1 cellular context compared by ENCODE assay signal in genomic region chr6:110815260-110816109, GRCh38.
TF ChIP-seq lines count a peak whose summit lies in the region.

Gene CDK19, minus strand, starts transcription at chr6:110815469. Its CDS starts 333 bp downstream, at chr6:110815136.

TF ChIP-seq in K562, 482 proteins besides CTCF, POLR2A, EP300 and RAD21 (continued from another document and continues in another):
- TF ChIP-seq, protein P1, sequence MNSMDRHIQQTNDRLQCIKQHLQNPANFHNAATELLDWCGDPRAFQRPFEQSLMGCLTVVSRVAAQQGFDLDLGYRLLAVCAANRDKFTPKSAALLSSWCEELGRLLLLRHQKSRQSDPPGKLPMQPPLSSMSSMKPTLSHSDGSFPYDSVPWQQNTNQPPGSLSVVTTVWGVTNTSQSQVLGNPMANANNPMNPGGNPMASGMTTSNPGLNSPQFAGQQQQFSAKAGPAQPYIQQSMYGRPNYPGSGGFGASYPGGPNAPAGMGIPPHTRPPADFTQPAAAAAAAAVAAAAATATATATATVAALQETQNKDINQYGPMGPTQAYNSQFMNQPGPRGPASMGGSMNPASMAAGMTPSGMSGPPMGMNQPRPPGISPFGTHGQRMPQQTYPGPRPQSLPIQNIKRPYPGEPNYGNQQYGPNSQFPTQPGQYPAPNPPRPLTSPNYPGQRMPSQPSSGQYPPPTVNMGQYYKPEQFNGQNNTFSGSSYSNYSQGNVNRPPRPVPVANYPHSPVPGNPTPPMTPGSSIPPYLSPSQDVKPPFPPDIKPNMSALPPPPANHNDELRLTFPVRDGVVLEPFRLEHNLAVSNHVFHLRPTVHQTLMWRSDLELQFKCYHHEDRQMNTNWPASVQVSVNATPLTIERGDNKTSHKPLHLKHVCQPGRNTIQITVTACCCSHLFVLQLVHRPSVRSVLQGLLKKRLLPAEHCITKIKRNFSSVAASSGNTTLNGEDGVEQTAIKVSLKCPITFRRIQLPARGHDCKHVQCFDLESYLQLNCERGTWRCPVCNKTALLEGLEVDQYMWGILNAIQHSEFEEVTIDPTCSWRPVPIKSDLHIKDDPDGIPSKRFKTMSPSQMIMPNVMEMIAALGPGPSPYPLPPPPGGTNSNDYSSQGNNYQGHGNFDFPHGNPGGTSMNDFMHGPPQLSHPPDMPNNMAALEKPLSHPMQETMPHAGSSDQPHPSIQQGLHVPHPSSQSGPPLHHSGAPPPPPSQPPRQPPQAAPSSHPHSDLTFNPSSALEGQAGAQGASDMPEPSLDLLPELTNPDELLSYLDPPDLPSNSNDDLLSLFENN (IDR thresholded peaks at IDR 0.05; ENCODE audit: low read depth in 2 of 2, low read length in 2 of 2) = no peak
- TF ChIP-seq CSDE1 (IDR thresholded peaks at IDR 0.05) (no peak), ZNF592 (IDR thresholded peaks at IDR 0.05) (no peak), SLC30A9 (CRISPR knock-in tag; IDR thresholded peaks at IDR 0.05) (no peak), TAL1 (IDR thresholded peaks at IDR 0.05) (no peak), KLF6 (CRISPR knock-in tag; IDR thresholded peaks at IDR 0.05; ENCODE audit: borderline replicate concordance) (no peak; the same call in 1 of the 2 replicates), NR4A1 (CRISPR knock-in tag; IDR thresholded peaks at IDR 0.05) (no peak), NR4A1 (tag; IDR thresholded peaks at IDR 0.05) (peak; percentile 49; the same call in 1 of the 2 replicates), ZNF23 (CRISPR knock-in tag; IDR thresholded peaks at IDR 0.05) (no peak), SMC3 (conservative IDR thresholded peaks at IDR 0.05; ENCODE audit: insufficient read depth, low read depth, low read length) (no peak), BRCA1 (IDR thresholded peaks at IDR 0.05) (no peak), BRCA1 (CRISPR knock-in tag; IDR thresholded peaks at IDR 0.05) (no peak), POLR2G (IDR thresholded peaks at IDR 0.05; ENCODE audit: low read depth, low read length) (peak; percentile 94), MLX (CRISPR knock-in tag; conservative IDR thresholded peaks at IDR 0.05) (no peak), KLF1 (tag; IDR thresholded peaks at IDR 0.05) (peak; percentile 99), RFX7 (CRISPR knock-in tag; IDR thresholded peaks at IDR 0.05) (no peak), ZBTB1 (CRISPR knock-in tag; IDR thresholded peaks at IDR 0.05; ENCODE audit: borderline replicate concordance, low read depth) (peak; percentile 85), PHB (CRISPR knock-in tag; IDR thresholded peaks at IDR 0.05) (no peak), KAT8 (IDR thresholded peaks at IDR 0.05; ENCODE audit: low read depth) (no peak), ADNP (tag; IDR thresholded peaks at IDR 0.05) (no peak), MNT (conservative IDR thresholded peaks at IDR 0.05) (peak; percentile 91 to 93)
- TF ChIP-seq, protein P2, sequence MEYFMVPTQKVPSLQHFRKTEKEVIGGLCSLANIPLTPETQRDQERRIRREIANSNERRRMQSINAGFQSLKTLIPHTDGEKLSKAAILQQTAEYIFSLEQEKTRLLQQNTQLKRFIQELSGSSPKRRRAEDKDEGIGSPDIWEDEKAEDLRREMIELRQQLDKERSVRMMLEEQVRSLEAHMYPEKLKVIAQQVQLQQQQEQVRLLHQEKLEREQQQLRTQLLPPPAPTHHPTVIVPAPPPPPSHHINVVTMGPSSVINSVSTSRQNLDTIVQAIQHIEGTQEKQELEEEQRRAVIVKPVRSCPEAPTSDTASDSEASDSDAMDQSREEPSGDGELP (CRISPR knock-in tag; IDR thresholded peaks at IDR 0.05; ENCODE audit: borderline replicate concordance) = peak; percentile 82
- TF ChIP-seq, protein P3, sequence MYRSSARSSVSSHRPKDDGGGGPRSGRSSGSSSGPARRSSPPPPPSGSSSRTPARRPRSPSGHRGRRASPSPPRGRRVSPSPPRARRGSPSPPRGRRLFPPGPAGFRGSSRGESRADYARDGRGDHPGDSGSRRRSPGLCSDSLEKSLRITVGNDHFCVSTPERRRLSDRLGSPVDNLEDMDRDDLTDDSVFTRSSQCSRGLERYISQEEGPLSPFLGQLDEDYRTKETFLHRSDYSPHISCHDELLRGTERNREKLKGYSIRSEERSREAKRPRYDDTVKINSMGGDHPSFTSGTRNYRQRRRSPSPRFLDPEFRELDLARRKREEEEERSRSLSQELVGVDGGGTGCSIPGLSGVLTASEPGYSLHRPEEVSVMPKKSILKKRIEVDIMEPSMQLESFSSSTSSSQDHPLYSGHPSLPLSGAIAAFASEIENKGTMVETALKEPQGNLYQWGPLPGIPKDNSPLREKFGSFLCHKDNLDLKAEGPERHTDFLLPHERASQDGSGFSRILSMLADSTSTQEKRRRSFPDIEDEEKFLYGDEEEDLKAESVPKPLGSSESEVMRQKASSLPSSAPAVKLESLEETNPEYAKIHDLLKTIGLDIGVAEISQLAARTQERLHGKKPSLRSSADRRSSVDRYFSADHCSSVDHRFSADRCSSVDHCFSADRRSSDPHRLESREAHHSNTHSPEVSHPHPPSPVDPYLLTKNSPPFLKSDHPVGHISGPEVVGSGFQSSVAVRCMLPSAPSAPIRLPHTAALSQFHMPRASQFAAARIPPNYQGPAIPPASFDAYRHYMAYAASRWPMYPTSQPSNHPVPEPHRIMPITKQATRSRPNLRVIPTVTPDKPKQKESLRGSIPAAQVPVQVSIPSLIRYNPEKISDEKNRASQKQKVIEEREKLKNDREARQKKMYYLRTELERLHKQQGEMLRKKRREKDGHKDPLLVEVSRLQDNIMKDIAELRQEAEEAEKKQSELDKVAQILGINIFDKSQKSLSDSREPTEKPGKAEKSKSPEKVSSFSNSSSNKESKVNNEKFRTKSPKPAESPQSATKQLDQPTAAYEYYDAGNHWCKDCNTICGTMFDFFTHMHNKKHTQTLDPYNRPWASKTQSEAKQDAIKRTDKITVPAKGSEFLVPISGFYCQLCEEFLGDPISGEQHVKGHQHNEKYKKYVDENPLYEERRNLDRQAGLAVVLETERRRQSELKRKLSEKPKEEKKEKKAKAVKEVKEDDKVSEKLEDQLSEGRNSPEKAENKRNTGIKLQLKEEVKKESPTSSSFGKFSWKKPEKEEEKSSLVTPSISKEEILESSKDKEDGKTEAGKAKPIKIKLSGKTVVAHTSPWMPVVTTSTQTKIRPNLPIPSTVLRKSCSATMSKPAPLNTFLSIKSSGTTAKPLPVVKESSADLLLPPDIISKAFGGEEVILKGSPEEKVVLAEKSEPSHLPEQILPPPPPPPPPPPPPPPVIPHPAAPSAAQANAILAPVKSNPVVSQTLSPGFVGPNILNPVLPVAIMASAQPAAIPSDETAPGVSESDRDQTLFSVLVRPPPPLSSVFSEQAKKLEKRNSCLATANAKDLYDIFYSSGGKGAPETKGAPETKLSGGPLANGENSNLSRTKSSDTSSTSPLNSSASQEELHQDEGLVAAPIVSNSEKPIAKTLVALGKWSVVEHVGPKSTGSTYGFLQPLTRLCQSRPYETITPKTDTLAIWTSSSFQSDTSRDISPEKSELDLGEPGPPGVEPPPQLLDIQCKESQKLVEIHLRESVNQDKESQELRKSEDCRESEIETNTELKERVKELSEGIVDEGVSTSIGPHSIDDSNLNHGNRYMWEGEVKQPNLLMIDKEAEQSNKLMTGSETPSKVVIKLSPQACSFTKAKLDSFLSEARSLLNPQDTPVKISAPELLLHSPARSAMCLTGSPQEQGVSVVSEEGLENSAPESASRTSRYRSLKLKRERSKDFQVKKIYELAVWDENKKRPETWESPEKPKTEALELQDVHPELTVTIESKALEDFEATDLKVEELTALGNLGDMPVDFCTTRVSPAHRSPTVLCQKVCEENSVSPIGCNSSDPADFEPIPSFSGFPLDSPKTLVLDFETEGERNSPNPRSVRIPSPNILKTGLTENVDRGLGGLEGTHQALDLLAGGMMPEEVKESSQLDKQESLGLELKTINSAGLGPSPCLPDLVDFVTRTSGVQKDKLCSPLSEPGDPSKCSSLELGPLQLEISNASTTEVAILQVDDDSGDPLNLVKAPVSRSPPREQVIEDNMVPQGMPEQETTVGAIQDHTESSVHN (IDR thresholded peaks at IDR 0.05; ENCODE audit: borderline replicate concordance in 1 of 2, low read depth in 1 of 2) = peak in 1 of 2 experiments; percentile 31; a peak in 1 of 4 replicates
- TF ChIP-seq, protein P4, sequence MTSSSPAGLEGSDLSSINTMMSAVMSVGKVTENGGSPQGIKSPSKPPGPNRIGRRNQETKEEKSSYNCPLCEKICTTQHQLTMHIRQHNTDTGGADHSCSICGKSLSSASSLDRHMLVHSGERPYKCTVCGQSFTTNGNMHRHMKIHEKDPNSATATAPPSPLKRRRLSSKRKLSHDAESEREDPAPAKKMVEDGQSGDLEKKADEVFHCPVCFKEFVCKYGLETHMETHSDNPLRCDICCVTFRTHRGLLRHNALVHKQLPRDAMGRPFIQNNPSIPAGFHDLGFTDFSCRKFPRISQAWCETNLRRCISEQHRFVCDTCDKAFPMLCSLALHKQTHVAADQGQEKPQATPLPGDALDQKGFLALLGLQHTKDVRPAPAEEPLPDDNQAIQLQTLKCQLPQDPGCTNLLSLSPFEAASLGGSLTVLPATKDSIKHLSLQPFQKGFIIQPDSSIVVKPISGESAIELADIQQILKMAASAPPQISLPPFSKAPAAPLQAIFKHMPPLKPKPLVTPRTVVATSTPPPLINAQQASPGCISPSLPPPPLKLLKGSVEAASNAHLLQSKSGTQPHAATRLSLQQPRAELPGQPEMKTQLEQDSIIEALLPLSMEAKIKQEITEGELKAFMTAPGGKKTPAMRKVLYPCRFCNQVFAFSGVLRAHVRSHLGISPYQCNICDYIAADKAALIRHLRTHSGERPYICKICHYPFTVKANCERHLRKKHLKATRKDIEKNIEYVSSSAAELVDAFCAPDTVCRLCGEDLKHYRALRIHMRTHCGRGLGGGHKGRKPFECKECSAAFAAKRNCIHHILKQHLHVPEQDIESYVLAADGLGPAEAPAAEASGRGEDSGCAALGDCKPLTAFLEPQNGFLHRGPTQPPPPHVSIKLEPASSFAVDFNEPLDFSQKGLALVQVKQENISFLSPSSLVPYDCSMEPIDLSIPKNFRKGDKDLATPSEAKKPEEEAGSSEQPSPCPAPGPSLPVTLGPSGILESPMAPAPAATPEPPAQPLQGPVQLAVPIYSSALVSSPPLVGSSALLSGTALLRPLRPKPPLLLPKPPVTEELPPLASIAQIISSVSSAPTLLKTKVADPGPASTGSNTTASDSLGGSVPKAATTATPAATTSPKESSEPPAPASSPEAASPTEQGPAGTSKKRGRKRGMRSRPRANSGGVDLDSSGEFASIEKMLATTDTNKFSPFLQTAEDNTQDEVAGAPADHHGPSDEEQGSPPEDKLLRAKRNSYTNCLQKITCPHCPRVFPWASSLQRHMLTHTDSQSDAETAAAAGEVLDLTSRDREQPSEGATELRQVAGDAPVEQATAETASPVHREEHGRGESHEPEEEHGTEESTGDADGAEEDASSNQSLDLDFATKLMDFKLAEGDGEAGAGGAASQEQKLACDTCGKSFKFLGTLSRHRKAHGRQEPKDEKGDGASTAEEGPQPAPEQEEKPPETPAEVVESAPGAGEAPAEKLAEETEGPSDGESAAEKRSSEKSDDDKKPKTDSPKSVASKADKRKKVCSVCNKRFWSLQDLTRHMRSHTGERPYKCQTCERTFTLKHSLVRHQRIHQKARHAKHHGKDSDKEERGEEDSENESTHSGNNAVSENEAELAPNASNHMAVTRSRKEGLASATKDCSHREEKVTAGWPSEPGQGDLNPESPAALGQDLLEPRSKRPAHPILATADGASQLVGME (CRISPR knock-in tag; IDR thresholded peaks at IDR 0.05) = no peak
- TF ChIP-seq, protein P5, sequence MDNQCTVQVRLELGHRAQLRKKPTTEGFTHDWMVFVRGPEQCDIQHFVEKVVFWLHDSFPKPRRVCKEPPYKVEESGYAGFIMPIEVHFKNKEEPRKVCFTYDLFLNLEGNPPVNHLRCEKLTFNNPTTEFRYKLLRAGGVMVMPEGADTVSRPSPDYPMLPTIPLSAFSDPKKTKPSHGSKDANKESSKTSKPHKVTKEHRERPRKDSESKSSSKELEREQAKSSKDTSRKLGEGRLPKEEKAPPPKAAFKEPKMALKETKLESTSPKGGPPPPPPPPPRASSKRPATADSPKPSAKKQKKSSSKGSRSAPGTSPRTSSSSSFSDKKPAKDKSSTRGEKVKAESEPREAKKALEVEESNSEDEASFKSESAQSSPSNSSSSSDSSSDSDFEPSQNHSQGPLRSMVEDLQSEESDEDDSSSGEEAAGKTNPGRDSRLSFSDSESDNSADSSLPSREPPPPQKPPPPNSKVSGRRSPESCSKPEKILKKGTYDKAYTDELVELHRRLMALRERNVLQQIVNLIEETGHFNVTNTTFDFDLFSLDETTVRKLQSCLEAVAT (IDR thresholded peaks at IDR 0.05) = peak in 1 of 2 experiments; percentile 74; a peak in 2 of 4 replicates
